1 cellular context compared by ENCODE assay signal in genomic region chr19:54916822-54917221, GRCh38.
TF ChIP-seq lines count a peak whose summit lies in the region.

No MANE protein-coding gene starts in this region.

TF ChIP-seq in K562, 482 proteins besides CTCF, POLR2A, EP300 and RAD21:
- peak; percentile 75; the same call in 1 of the 2 replicates for TF ChIP-seq SPI1 (IDR thresholded peaks at IDR 0.05; ENCODE audit: borderline replicate concordance, low read depth, low read length)
- peak in 1 of 2 experiments; percentile 90; a peak in 2 of 4 replicates for TF ChIP-seq ETV6 (IDR thresholded peaks at IDR 0.05; ENCODE audit: borderline replicate concordance in 1 of 2, low read depth in 2 of 2, low read length in 1 of 2)
- TF ChIP-seq ETV6 (CRISPR knock-in tag; IDR thresholded peaks at IDR 0.05; ENCODE audit: borderline replicate concordance) = no peak
- no peak for TF ChIP-seq KHSRP (IDR thresholded peaks at IDR 0.05)
TF ChIP-seq in K562: peak in this region for 2.
